In genomic region chr11:19117760-19118097, GRCh38 we compare ENCODE assay signal across 8 cellular contexts. TPM values are rescaled to one million over a fixed set of nuclear protein-coding genes. Genes with fewer than 3 reads are reported as not detected.
A peak's percentile ranks its signal among the peaks of the same experiment; 100 is the strongest.
DNase-seq lines count a peak whose midpoint lies in the region; TF ChIP-seq lines count a peak whose summit lies in the region.

No MANE protein-coding gene starts in this region.

- H3K4me3 ChIP-seq in right atrium auricular region = peak overlapping the region; percentile 76 to 97
- peak overlapping the region; percentile 70 to 84 (median 77) for H3K4me3 ChIP-seq in breast epithelium
- peak overlapping the region; percentile 77 for H3K4me3 ChIP-seq in mesendoderm (ENCODE audit: low read length)
- peak overlapping the region; percentile 65 to 98 for H3K4me3 ChIP-seq in uterus

- H3K18ac ChIP-seq in mesendoderm (ENCODE audit: low read length) = no peak overlapping the region

- H3K27me3 ChIP-seq in right atrium auricular region = no peaks in the 10 kb centered on the region
- no peaks in the 10 kb centered on the region for H3K27me3 ChIP-seq in breast epithelium
- no peaks in the 10 kb centered on the region for H3K27me3 ChIP-seq in mesendoderm (ENCODE audit: insufficient read depth, low read length, poor library complexity)
- H3K27me3 ChIP-seq in uterus = no peaks in the 10 kb centered on the region

- H2AK5ac ChIP-seq in mesendoderm (ENCODE audit: low read length) = no peak overlapping the region

- H2BK5ac ChIP-seq in mesendoderm (ENCODE audit: low read length) = no peak overlapping the region

- no peak overlapping the region for H4K5ac ChIP-seq in mesendoderm (ENCODE audit: low read length)

- peaks cover 0 to 27% of the 10 kb centered on the region in 2 donors for H3K4me1 ChIP-seq in right atrium auricular region
- no peaks in the 10 kb centered on the region for H3K4me1 ChIP-seq in breast epithelium
- H3K4me1 ChIP-seq in mesendoderm (ENCODE audit: control insufficient read depth, low read depth, low read length) = peaks cover 3% of the 10 kb centered on the region
- H3K4me1 ChIP-seq in uterus = no peaks in the 10 kb centered on the region

- H3K27ac ChIP-seq in right atrium auricular region (peak overlapping the region in 1 of 2 donors; percentile 77), breast epithelium (peak overlapping the region; percentile 88), mesendoderm (ENCODE audit: low read depth, low read length) (no peak overlapping the region), uterus (peak overlapping the region; percentile 55 to 59)

- H3K23ac ChIP-seq in mesendoderm (ENCODE audit: low read length) = no peak overlapping the region

- peak overlapping the region; percentile 88 for H3K9ac ChIP-seq in mesendoderm (ENCODE audit: low read length)

- peak overlapping the region; percentile 95 for H3K4me2 ChIP-seq in mesendoderm (ENCODE audit: low read length)

- no peak for TF ChIP-seq POLR2A in breast epithelium (IDR thresholded peaks at IDR 0.05)
- no peak for TF ChIP-seq POLR2A in uterus (IDR thresholded peaks at IDR 0.05)

- H4K8ac ChIP-seq in mesendoderm (ENCODE audit: low read depth, low read length) = no peak overlapping the region

- H3K79me2 ChIP-seq in mesendoderm (ENCODE audit: control insufficient read depth, insufficient read depth, low read length) = peaks cover 10% of the 10 kb centered on the region

- H2BK120ac ChIP-seq in mesendoderm (ENCODE audit: low read depth, low read length) = no peak overlapping the region

- H3K56ac ChIP-seq in mesendoderm (ENCODE audit: low read length) = peak overlapping the region; percentile 95

- no peak overlapping the region for H2BK15ac ChIP-seq in mesendoderm (replicated peaks; ENCODE audit: low read depth)

- no peak overlapping the region for H3K4ac ChIP-seq in mesendoderm (ENCODE audit: low read depth, low read length)

- WGBS in mesendoderm (ENCODE audit: extremely low coverage, insufficient coverage, low lambda C conversion rate) = no CpG with 5 or more reads among the region's 7 CpGs

- TF ChIP-seq CTCF in right atrium auricular region (IDR thresholded peaks at IDR 0.05) = no peak
- no peak for TF ChIP-seq CTCF in breast epithelium (IDR thresholded peaks at IDR 0.05)
- no peak for TF ChIP-seq CTCF in uterus (IDR thresholded peaks at IDR 0.05)

- no peak for DNase-seq in right atrium auricular region (ENCODE audit: low spot score)
- DNase-seq in cardiac septum (ENCODE audit: low spot score) = no peak
- DNase-seq in breast epithelium (ENCODE audit: low spot score in 2 of 2) = no peak
- no peak for DNase-seq in mesendoderm
- DNase-seq in uterus = no peak
- DNase-seq in LoVo (ENCODE audit: low spot score) = no peak
- no peak for DNase-seq in stimulated activated naive CD4-positive, alpha-beta T cell treated with Interleukin-2 at 50 U/mL for 16 hours (lab: John Stamatoyannopoulos, UW)
- no peak for DNase-seq in SKM-1 (lab: John Stamatoyannopoulos, UW; ENCODE audit: unreplicated experiment)

- peaks cover 11% of the 10 kb centered on the region for H3K79me1 ChIP-seq in mesendoderm (ENCODE audit: low read length)

- intact Hi-C loops in cardiac septum (cut with DNase I) = loop anchor here (5.0 kb wide), 1 partner anchor 50 kb away; no protein-coding TSS in a partner anchor
- intact Hi-C loops in breast epithelium (cut with DNase I; ENCODE audit: low total_unique reads) = loop anchor here (1.0 kb wide), 1 partner anchor 11 kb away; no protein-coding TSS in a partner anchor
- intact Hi-C loops in uterus (cut with DNase I; ENCODE audit: low total_unique reads) = no loop called here

- H3K36me3 ChIP-seq in right atrium auricular region = no peaks in the 10 kb centered on the region
- H3K36me3 ChIP-seq in breast epithelium = no peaks in the 10 kb centered on the region
- no peaks in the 10 kb centered on the region for H3K36me3 ChIP-seq in mesendoderm (ENCODE audit: control insufficient read depth, insufficient read depth, low read length)
- no peaks in the 10 kb centered on the region for H3K36me3 ChIP-seq in uterus

- no peaks in the 10 kb centered on the region for H3K9me3 ChIP-seq in right atrium auricular region
- no peaks in the 10 kb centered on the region for H3K9me3 ChIP-seq in breast epithelium
- no peaks in the 10 kb centered on the region for H3K9me3 ChIP-seq in uterus

RNA-seq across cellular contexts. Expression of gene ZDHHC13, which starts 0.8 kb away (rescaled TPM):
- total RNA-seq in right atrium auricular region (10 to 100 TPM; 12.7 to 16.0 TPM), cardiac septum (7.8 TPM), breast epithelium (10 to 100 TPM in 2 of 3 donors, 1 to 10 TPM in 1; 6.9 to 30.0 (median 22.0) TPM), uterus (10 to 100 TPM in 3 of 4 donors, 1 to 10 TPM in 1; 7.4 to 31.5 (median 12.7) TPM)
- polyA plus RNA-seq in mesendoderm (2013, experiment 1 of 2) = 11.0 TPM
- 11.5 TPM for polyA plus RNA-seq in mesendoderm (2013, experiment 2 of 2)

RNA-seq across cellular contexts. Expression of gene MRGPRX2, which starts 57.2 kb away (rescaled TPM):
- not detected for total RNA-seq in right atrium auricular region
- total RNA-seq in cardiac septum = not detected
- 1 to 10 TPM in 1 of 3 donors, not detected in 2; 1.4 TPM for total RNA-seq in breast epithelium
- not detected for polyA plus RNA-seq in mesendoderm (2013, experiment 1 of 2)
- polyA plus RNA-seq in mesendoderm (2013, experiment 2 of 2) = not detected
- total RNA-seq in uterus = under 1 TPM in 1 of 4 donors, not detected in 3; 0.27 TPM
